ENCODE assay signal across 23 cellular contexts in genomic region chr4:176526704-176527103, GRCh38.
"Had no signal": no experiment of that assay in that cellular context is flagged by ENCODE, and none has a peak within 500 bp of the region (broad histone marks: within the 10 kb centered on the region; RNA-seq: fewer than 3 reads in every experiment).

No MANE protein-coding gene starts in this region.

- H3K36me3 ChIP-seq: colonic mucosa, esophagus squamous epithelium, ovary, right atrium auricular region, sigmoid colon, stomach, thoracic aorta, transverse colon had no signal

- H3K9me3 ChIP-seq: colonic mucosa, esophagus squamous epithelium, ovary, right atrium auricular region, stomach, thoracic aorta, transverse colon had no signal

- H3K9me3 Mint-ChIP-seq: nephron had no signal

- DNase-seq: colonic mucosa; dermis blood vessel endothelial cell; esophagus squamous epithelium; foreskin keratinocyte; head of caudate nucleus; kidney; left cardiac atrium; left ventricle myocardium superior; mesenchymal stem cell; midbrain; ovary; sigmoid colon; small intestine; stimulated activated CD4-positive, alpha-beta T cell treated with anti-CD3 and anti-CD28 coated beads, Interleukin-12 subunit alpha, Interleukin-12 subunit beta, amount 100 ng/mL, for 4 hours; stimulated activated naive CD4-positive, alpha-beta T cell; stomach; substantia nigra; transverse colon had no signal

- H3K27ac ChIP-seq: colonic mucosa, esophagus squamous epithelium, foreskin keratinocyte, hepatocyte, ovary, right atrium auricular region, sigmoid colon, stomach, thoracic aorta, transverse colon had no signal

- H2AFZ ChIP-seq: hepatocyte had no signal

- H3K4me3 Mint-ChIP-seq: nephron had no signal

- H3K4me1 ChIP-seq: colonic mucosa, esophagus squamous epithelium, foreskin keratinocyte, right atrium auricular region, sigmoid colon, stomach, transverse colon had no signal

- H3K27me3 ChIP-seq: colonic mucosa, esophagus squamous epithelium, hepatocyte, ovary, right atrium auricular region, sigmoid colon, stomach, transverse colon had no signal

- H3K4me3 ChIP-seq: colonic mucosa, esophagus squamous epithelium, hepatocyte, lung, ovary, right atrium auricular region, sigmoid colon, stomach, thoracic aorta, transverse colon had no signal

- ATAC-seq: foreskin keratinocyte, left cardiac atrium, left ventricle myocardium superior had no signal

- H3K4me2 ChIP-seq: hepatocyte had no signal
